18 cellular contexts compared by ENCODE assay signal in genomic region chr4:10571896-10572295, GRCh38.
"Had no signal": no experiment of that assay in that cellular context is flagged by ENCODE, and none has a peak within 500 bp of the region (broad histone marks: within the 10 kb centered on the region; RNA-seq: fewer than 3 reads in every experiment).

No MANE protein-coding gene starts in this region.

- H3K9me3 Mint-ChIP-seq: activated B cell treated with CpG ODN at 0.5 μM for 24 hours; activated CD4-positive, alpha-beta memory T cell treated with anti-CD3 and anti-CD28 coated beads, Interleukin-2, amount 10 ng/mL, durations not matched to agents 7 days and 5 days; activated naive CD8-positive, alpha-beta T cell treated with anti-CD3 and anti-CD28 coated beads for 36 hours; natural killer cell; stimulated activated effector memory CD8-positive, alpha-beta T cell treated with anti-CD3 and anti-CD28 coated beads, Interleukin-12 subunit alpha, Interleukin-12 subunit beta, amount 100 ng/mL, for 72 hours had no signal

- H3K27ac ChIP-seq: esophagus muscularis mucosa, gastroesophageal sphincter, heart left ventricle, pancreas, thoracic aorta had no signal

- H3K27ac Mint-ChIP-seq: activated B cell treated with CpG ODN at 0.5 μM for 24 hours; activated CD4-positive, alpha-beta memory T cell treated with anti-CD3 and anti-CD28 coated beads, Interleukin-2, amount 10 ng/mL, durations not matched to agents 7 days and 5 days; activated CD8-positive, alpha-beta memory T cell treated with anti-CD3 and anti-CD28 coated beads, Interleukin-2, amount 10 ng/mL, durations not matched to agents 7 days and 5 days; activated naive CD8-positive, alpha-beta T cell treated with anti-CD3 and anti-CD28 coated beads for 36 hours; brain; dendritic cell treated with granulocyte-macrophage colony-stimulating factor and Interleukin-4, amounts not matched to agents 40 ng/mL and 50 ng/mL, for 4 days; natural killer cell; stimulated activated effector memory CD8-positive, alpha-beta T cell treated with anti-CD3 and anti-CD28 coated beads, Interleukin-12 subunit alpha, Interleukin-12 subunit beta, amount 100 ng/mL, for 72 hours had no signal

- H3K9me3 ChIP-seq: esophagus muscularis mucosa, pancreas, thoracic aorta had no signal

- H3K4me1 ChIP-seq: gastroesophageal sphincter, heart left ventricle, pancreas had no signal

- H3K27me3 ChIP-seq: esophagus muscularis mucosa, gastroesophageal sphincter, pancreas had no signal

- H3K36me3 Mint-ChIP-seq: activated CD8-positive, alpha-beta memory T cell treated with anti-CD3 and anti-CD28 coated beads, Interleukin-2, amount 10 ng/mL, durations not matched to agents 7 days and 5 days; activated naive CD8-positive, alpha-beta T cell treated with anti-CD3 and anti-CD28 coated beads for 36 hours; brain; natural killer cell; stimulated activated effector memory CD8-positive, alpha-beta T cell treated with anti-CD3 and anti-CD28 coated beads, Interleukin-12 subunit alpha, Interleukin-12 subunit beta, amount 100 ng/mL, for 72 hours had no signal

- H3K36me3 ChIP-seq: esophagus muscularis mucosa, gastroesophageal sphincter, heart left ventricle, pancreas, thoracic aorta had no signal

- ATAC-seq: activated CD8-positive, alpha-beta memory T cell treated with anti-CD3 and anti-CD28 coated beads, Interleukin-2, amount 10 ng/mL, durations not matched to agents 7 days and 5 days; gastroesophageal sphincter; heart left ventricle; natural killer cell; pancreas; sciatic nerve; stimulated activated effector memory CD8-positive, alpha-beta T cell treated with anti-CD3 and anti-CD28 coated beads, Interleukin-12 subunit alpha, Interleukin-12 subunit beta, amount 100 ng/mL, for 72 hours had no signal

- DNase-seq: activated B cell treated with CpG ODN at 0.5 μM for 24 hours; activated CD4-positive, alpha-beta memory T cell treated with anti-CD3 and anti-CD28 coated beads, Interleukin-2, amount 10 ng/mL, durations not matched to agents 7 days and 5 days; activated CD4-positive, alpha-beta T cell treated with anti-CD3 and anti-CD28 coated beads for 48 hours; activated CD8-positive, alpha-beta memory T cell treated with anti-CD3 and anti-CD28 coated beads, Interleukin-2, amount 10 ng/mL, durations not matched to agents 7 days and 5 days; activated naive CD8-positive, alpha-beta T cell treated with anti-CD3 and anti-CD28 coated beads for 36 hours; amniotic stem cell; effector CD8-positive, alpha-beta T cell; heart left ventricle; natural killer cell; pancreas; stimulated activated CD4-positive, alpha-beta T cell treated with anti-CD3 and anti-CD28 coated beads, Interleukin-4, amount 100 ng/mL, for 24 hours had no signal

- H3K4me3 ChIP-seq: esophagus muscularis mucosa, gastroesophageal sphincter, heart left ventricle, pancreas, thoracic aorta had no signal

- FAIRE-seq: pancreas had no signal
